Comparison of ENCODE assay signal across 20 cellular contexts in the genomic region with DNA sequence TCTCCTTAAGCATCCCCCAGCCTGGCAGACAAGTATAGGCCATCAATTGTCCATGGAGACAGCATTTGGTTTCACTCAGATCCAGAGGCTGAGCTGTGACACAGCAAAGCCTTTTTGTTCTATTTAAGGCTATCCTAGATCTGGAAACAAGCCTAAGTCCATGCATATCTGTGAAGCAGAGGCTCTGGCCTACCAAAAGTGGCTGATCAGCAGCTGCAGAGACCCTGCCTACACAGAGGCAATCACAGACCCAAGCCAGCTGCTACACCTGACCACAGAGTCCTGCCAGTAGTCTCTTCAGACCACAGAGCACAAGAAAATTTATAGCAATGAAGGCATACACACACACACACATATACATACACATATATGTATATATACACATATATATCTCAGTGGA.
"Had no signal": no experiment of that assay in that cellular context is flagged by ENCODE, and none has a peak within 500 bp of the region (broad histone marks: within the 10 kb centered on the region; RNA-seq: fewer than 3 reads in every experiment).

No MANE protein-coding gene starts in this region.

- DNase-seq: effector memory CD4-positive, alpha-beta T cell; esophagus squamous epithelium; foreskin fibroblast; glutamatergic neuron; immature natural killer cell; kidney; left colon; mammary epithelial cell; natural killer cell; spleen; stimulated activated CD4-positive, alpha-beta T cell treated with anti-CD3 and anti-CD28 coated beads, Interleukin-15, amount 100 ng/mL, for 24 hours; stimulated activated CD4-positive, alpha-beta T cell treated with anti-CD3 and anti-CD28 coated beads, Interleukin-1b, Interleukin-23, amount 100 ng/mL, for 48 hours; stimulated activated CD4-positive, alpha-beta T cell treated with anti-CD3 and anti-CD28 coated beads, Interleukin-4, amount 100 ng/mL, for 24 hours; stimulated activated naive B cell treated with anti-CD40 and anti-IgM and Interleukin-4, amounts not matched to agents 10 μg/mL and 1 μg/mL and 100 μg/mL, for 72 hours; thyroid gland had no signal

- H3K27ac Mint-ChIP-seq: immature natural killer cell; natural killer cell; stimulated activated naive B cell treated with anti-CD40 and anti-IgM and Interleukin-4, amounts not matched to agents 10 μg/mL and 1 μg/mL and 100 μg/mL, for 72 hours; type B pancreatic cell had no signal

- H3K4me3 Mint-ChIP-seq: immature natural killer cell; natural killer cell; neural crest cell; stimulated activated naive B cell treated with anti-CD40 and anti-IgM and Interleukin-4, amounts not matched to agents 10 μg/mL and 1 μg/mL and 100 μg/mL, for 72 hours; type B pancreatic cell had no signal

- H3K9me3 ChIP-seq: esophagus squamous epithelium had no signal

- H3K36me3 Mint-ChIP-seq: stimulated activated naive B cell treated with anti-CD40 and anti-IgM and Interleukin-4, amounts not matched to agents 10 μg/mL and 1 μg/mL and 100 μg/mL, for 72 hours; type B pancreatic cell had no signal

- H3K4me3 ChIP-seq: esophagus squamous epithelium, gastroesophageal sphincter, spleen, suprapubic skin, thyroid gland had no signal

- FAIRE-seq: urothelium cell line had no signal

- H3K4me1 ChIP-seq: esophagus squamous epithelium, gastroesophageal sphincter, spleen, suprapubic skin, thyroid gland had no signal

- ATAC-seq: gastroesophageal sphincter; left colon; natural killer cell; stimulated activated naive B cell treated with anti-CD40 and anti-IgM and Interleukin-4, amounts not matched to agents 10 μg/mL and 1 μg/mL and 100 μg/mL, for 72 hours had no signal

- H3K27me3 Mint-ChIP-seq: stimulated activated naive B cell treated with anti-CD40 and anti-IgM and Interleukin-4, amounts not matched to agents 10 μg/mL and 1 μg/mL and 100 μg/mL, for 72 hours; type B pancreatic cell had no signal

- H3K27ac ChIP-seq: esophagus squamous epithelium, gastroesophageal sphincter, spleen, suprapubic skin, thyroid gland had no signal

- H3K36me3 ChIP-seq: esophagus squamous epithelium, gastroesophageal sphincter, spleen, suprapubic skin, thyroid gland had no signal

- H3K4me1 Mint-ChIP-seq: immature natural killer cell; natural killer cell; neural crest cell; stimulated activated naive B cell treated with anti-CD40 and anti-IgM and Interleukin-4, amounts not matched to agents 10 μg/mL and 1 μg/mL and 100 μg/mL, for 72 hours had no signal

- H3K27me3 ChIP-seq: esophagus squamous epithelium, gastroesophageal sphincter, spleen, suprapubic skin, thyroid gland had no signal
